ENCODE assay signal across 9 cellular contexts in genomic region chr1:234957330-234958065, GRCh38.
DNase-seq lines count a peak whose midpoint lies in the region; ATAC-seq and FAIRE-seq lines count a peak whose summit lies in the region.
"Had no signal": no experiment of that assay in that cellular context is flagged by ENCODE, and none has a peak within 500 bp of the region (broad histone marks: within the 10 kb centered on the region; RNA-seq: fewer than 3 reads in every experiment).

No MANE protein-coding gene starts in this region.

- H3K4me3 Mint-ChIP-seq in activated naive CD8-positive, alpha-beta T cell treated with anti-CD3 and anti-CD28 coated beads for 36 hours, result no peak overlapping the region

- DNase-seq in COLO829 (ENCODE audit: low spot score) (peak; percentile 53), LHCN-M2 (ENCODE audit: low read depth) (peak; percentile 91), left kidney (ENCODE audit: low read depth, low spot score) (peak; percentile 99), urothelium cell line (ENCODE audit: low spot score) (peak; percentile 83)
- DNase-seq in activated naive CD8-positive, alpha-beta T cell treated with anti-CD3 and anti-CD28 coated beads for 36 hours, result no peak
- no peak for DNase-seq in effector CD4-positive, alpha-beta T cell
- no peak for DNase-seq in stimulated activated CD4-positive, alpha-beta T cell treated with anti-CD3 and anti-CD28 coated beads, Interleukin-2, amount 100 ng/mL, for 48 hours
- DNase-seq: left cardiac atrium had no signal

- H3K27me3 Mint-ChIP-seq in activated naive CD8-positive, alpha-beta T cell treated with anti-CD3 and anti-CD28 coated beads for 36 hours, result no peaks in the 10 kb centered on the region

- H3K4me1 Mint-ChIP-seq in activated naive CD8-positive, alpha-beta T cell treated with anti-CD3 and anti-CD28 coated beads for 36 hours, result peaks cover 74% of the 10 kb centered on the region

- no peak for ATAC-seq in HG02571 (IDR thresholded peaks at IDR 0.05; ENCODE audit: unreplicated experiment)

- FAIRE-seq in urothelium cell line (lab: Jason Lieb, UNC), result no peak

- peak overlapping the region; percentile 65 for H3K27ac Mint-ChIP-seq in activated naive CD8-positive, alpha-beta T cell treated with anti-CD3 and anti-CD28 coated beads for 36 hours

- peaks cover 3% of the 10 kb centered on the region for H3K36me3 Mint-ChIP-seq in activated naive CD8-positive, alpha-beta T cell treated with anti-CD3 and anti-CD28 coated beads for 36 hours

- H3K9me3 Mint-ChIP-seq in activated naive CD8-positive, alpha-beta T cell treated with anti-CD3 and anti-CD28 coated beads for 36 hours, result no peaks in the 10 kb centered on the region

Comparison
In these comparisons a context has a peak if more than half of its experiments do, and no peak if none do; other contexts are left out.
1. DNase-seq: peak in COLO829 (single experiment), LHCN-M2 (single experiment), left kidney (single experiment) and urothelium cell line (single experiment); none in activated naive CD8-positive, alpha-beta T cell treated with anti-CD3 and anti-CD28 coated beads for 36 hours (single experiment), effector CD4-positive, alpha-beta T cell (single experiment) and stimulated activated CD4-positive, alpha-beta T cell treated with anti-CD3 and anti-CD28 coated beads, Interleukin-2, amount 100 ng/mL, for 48 hours (0 of 2).